Comparison of ENCODE assay signal across 2 cellular contexts in the genomic region with DNA sequence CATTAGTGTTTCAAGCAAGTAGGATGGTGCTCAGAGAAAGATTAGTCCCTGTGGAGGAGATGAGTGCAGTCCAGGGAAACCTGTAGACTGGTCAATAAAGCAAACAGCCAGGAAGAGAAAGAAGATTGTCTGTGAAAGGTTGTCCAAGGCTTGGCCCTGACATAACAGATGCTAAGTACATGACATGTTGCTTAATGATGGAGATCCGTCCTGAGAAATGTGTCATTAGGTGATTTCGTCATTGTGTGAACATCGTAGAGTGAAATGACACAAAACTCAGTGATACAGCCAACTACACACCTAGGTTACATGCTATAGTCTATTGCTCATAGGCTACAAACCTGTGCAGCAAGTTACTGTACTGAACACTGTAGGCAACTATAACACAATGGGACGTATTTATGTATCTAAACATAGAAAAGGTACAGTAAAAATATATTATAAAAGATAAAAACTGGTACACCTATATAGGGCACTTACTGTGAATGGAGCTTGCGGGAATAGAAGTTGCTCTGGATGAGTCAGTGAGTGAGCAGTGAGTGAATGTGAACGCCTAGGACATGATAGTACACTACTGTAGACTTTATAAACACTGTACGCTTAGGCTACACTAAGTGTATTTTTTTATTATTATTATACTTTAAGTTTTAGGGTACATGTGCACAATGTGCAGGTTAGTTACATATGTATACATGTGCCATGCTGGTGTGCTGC.
A peak's percentile ranks its signal among the peaks of the same experiment; 100 is the strongest.
TF ChIP-seq lines count a peak whose summit lies in the region.

No MANE protein-coding gene starts in this region.

TF ChIP-seq in IMR-90, 13 proteins besides CTCF, POLR2A, EP300 and RAD21:
- TF ChIP-seq CEBPB (IDR thresholded peaks at IDR 0.05; ENCODE audit: low read depth, low read length): 0 out of 2 replicates have a peak, but pooled peaks have one; percentile 7
- TF ChIP-seq, protein P1, sequence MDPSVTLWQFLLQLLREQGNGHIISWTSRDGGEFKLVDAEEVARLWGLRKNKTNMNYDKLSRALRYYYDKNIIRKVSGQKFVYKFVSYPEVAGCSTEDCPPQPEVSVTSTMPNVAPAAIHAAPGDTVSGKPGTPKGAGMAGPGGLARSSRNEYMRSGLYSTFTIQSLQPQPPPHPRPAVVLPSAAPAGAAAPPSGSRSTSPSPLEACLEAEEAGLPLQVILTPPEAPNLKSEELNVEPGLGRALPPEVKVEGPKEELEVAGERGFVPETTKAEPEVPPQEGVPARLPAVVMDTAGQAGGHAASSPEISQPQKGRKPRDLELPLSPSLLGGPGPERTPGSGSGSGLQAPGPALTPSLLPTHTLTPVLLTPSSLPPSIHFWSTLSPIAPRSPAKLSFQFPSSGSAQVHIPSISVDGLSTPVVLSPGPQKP (IDR thresholded peaks at IDR 0.05; ENCODE audit: borderline replicate concordance, low read depth, low read length): no peak

TF ChIP-seq in HepG2, 621 proteins besides CTCF, POLR2A, EP300 and RAD21 (continues in another document):
- TF ChIP-seq ATRX (CRISPR knock-in tag; IDR thresholded peaks at IDR 0.05; ENCODE audit: borderline replicate concordance) (no peak), ELF4 (CRISPR knock-in tag; IDR thresholded peaks at IDR 0.05; ENCODE audit: borderline replicate concordance) (no peak), ZNF703 (CRISPR knock-in tag; IDR thresholded peaks at IDR 0.05; ENCODE audit: borderline replicate concordance) (no peak), ZNF331 (CRISPR knock-in tag; IDR thresholded peaks at IDR 0.05) (no peak), KDM5A (IDR thresholded peaks at IDR 0.05; ENCODE audit: borderline replicate concordance, low read length) (no peak), NAIF1 (CRISPR knock-in tag; IDR thresholded peaks at IDR 0.05; ENCODE audit: borderline replicate concordance) (no peak), NR2F2 (IDR thresholded peaks at IDR 0.05; ENCODE audit: borderline replicate concordance, low read depth) (no peak), SMARCC2 (IDR thresholded peaks at IDR 0.05) (no peak), PHF5A (CRISPR knock-in tag; IDR thresholded peaks at IDR 0.05; ENCODE audit: low read depth, unreplicated experiment) (no peak), ZNF264 (CRISPR knock-in tag; IDR thresholded peaks at IDR 0.05) (no peak), CENPX (CRISPR knock-in tag; IDR thresholded peaks at IDR 0.05) (no peak), NCOA2 (CRISPR knock-in tag; IDR thresholded peaks at IDR 0.05) (peak; percentile 27; the same call in 1 of the 2 replicates), ZNF792 (CRISPR knock-in tag; IDR thresholded peaks at IDR 0.05) (no peak), MEF2D (CRISPR knock-in tag; IDR thresholded peaks at IDR 0.05) (peak; percentile 26; the same call in 1 of the 2 replicates), REPIN1 (CRISPR knock-in tag; IDR thresholded peaks at IDR 0.05; ENCODE audit: borderline replicate concordance, low read depth) (no peak), MBD4 (IDR thresholded peaks at IDR 0.05; ENCODE audit: borderline replicate concordance, low read length) (peak; percentile 65; the same call in 1 of the 2 replicates), RFXANK (CRISPR knock-in tag; IDR thresholded peaks at IDR 0.05) (no peak), CEBPB (IDR thresholded peaks at IDR 0.05; ENCODE audit: borderline replicate concordance, low read depth, low read length) (peak; percentile 86), ZNF713 (CRISPR knock-in tag; IDR thresholded peaks at IDR 0.05) (no peak), ZNF660 (CRISPR knock-in tag; IDR thresholded peaks at IDR 0.05; ENCODE audit: borderline replicate concordance, low read depth) (no peak), GABPA (IDR thresholded peaks at IDR 0.05; ENCODE audit: low read depth, low read length) (no peak), GABPA (CRISPR knock-in tag; IDR thresholded peaks at IDR 0.05; ENCODE audit: low read depth) (no peak)
- TF ChIP-seq, protein P2, sequence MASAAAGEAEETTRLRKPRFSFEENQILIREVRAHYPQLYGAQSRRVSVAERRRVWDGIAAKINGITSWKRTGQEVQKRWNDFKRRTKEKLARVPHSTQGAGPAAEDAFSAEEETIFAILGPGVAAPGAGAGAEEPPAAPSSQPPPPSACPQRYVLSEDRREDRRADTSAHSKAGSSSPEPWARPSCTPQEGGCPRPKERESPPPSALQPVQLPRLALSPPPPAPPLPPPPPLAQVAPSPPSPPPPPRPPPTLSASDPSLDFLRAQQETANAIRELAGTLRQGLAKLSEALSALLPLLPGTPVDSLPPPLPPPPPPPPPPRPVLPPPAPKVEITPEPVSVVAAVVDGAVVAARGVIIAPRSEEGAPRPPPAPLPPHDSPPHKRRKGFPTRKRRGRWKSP (CRISPR knock-in tag; IDR thresholded peaks at IDR 0.05): no peak
- TF ChIP-seq, protein P3, sequence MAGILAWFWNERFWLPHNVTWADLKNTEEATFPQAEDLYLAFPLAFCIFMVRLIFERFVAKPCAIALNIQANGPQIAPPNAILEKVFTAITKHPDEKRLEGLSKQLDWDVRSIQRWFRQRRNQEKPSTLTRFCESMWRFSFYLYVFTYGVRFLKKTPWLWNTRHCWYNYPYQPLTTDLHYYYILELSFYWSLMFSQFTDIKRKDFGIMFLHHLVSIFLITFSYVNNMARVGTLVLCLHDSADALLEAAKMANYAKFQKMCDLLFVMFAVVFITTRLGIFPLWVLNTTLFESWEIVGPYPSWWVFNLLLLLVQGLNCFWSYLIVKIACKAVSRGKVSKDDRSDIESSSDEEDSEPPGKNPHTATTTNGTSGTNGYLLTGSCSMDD (CRISPR knock-in tag; IDR thresholded peaks at IDR 0.05): no peak
- TF ChIP-seq, protein P4, sequence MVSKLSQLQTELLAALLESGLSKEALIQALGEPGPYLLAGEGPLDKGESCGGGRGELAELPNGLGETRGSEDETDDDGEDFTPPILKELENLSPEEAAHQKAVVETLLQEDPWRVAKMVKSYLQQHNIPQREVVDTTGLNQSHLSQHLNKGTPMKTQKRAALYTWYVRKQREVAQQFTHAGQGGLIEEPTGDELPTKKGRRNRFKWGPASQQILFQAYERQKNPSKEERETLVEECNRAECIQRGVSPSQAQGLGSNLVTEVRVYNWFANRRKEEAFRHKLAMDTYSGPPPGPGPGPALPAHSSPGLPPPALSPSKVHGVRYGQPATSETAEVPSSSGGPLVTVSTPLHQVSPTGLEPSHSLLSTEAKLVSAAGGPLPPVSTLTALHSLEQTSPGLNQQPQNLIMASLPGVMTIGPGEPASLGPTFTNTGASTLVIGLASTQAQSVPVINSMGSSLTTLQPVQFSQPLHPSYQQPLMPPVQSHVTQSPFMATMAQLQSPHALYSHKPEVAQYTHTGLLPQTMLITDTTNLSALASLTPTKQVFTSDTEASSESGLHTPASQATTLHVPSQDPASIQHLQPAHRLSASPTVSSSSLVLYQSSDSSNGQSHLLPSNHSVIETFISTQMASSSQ (IDR thresholded peaks at IDR 0.05; ENCODE audit: low read depth): no peak
- TF ChIP-seq, protein P4 (CRISPR knock-in tag; IDR thresholded peaks at IDR 0.05; ENCODE audit: borderline replicate concordance): no peak
- TF ChIP-seq, protein P5, sequence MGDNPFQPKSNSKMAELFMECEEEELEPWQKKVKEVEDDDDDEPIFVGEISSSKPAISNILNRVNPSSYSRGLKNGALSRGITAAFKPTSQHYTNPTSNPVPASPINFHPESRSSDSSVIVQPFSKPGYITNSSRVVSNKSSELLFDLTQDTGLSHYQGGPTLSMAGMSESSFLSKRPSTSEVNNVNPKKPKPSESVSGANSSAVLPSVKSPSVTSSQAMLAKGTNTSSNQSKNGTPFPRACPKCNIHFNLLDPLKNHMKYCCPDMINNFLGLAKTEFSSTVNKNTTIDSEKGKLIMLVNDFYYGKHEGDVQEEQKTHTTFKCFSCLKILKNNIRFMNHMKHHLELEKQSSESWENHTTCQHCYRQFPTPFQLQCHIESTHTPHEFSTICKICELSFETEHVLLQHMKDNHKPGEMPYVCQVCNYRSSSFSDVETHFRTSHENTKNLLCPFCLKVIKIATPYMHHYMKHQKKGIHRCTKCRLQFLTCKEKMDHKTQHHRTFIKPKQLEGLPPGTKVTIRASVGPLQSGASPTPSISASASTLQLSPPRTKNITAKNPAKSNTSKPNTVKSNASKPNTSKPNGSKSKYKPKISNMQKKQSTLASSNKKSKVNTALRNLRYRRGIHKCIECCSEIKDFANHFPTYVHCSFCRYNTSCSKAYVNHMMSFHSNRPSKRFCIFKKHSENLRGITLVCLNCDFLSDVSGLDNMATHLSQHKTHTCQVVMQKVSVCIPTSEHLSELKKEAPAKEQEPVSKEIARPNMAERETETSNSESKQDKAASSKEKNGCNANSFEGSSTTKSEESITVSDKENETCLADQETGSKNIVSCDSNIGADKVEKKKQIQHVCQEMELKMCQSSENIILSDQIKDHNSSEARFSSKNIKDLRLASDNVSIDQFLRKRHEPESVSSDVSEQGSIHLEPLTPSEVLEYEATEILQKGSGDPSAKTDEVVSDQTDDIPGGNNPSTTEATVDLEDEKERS (CRISPR knock-in tag; IDR thresholded peaks at IDR 0.05): no peak
- TF ChIP-seq, protein P6, sequence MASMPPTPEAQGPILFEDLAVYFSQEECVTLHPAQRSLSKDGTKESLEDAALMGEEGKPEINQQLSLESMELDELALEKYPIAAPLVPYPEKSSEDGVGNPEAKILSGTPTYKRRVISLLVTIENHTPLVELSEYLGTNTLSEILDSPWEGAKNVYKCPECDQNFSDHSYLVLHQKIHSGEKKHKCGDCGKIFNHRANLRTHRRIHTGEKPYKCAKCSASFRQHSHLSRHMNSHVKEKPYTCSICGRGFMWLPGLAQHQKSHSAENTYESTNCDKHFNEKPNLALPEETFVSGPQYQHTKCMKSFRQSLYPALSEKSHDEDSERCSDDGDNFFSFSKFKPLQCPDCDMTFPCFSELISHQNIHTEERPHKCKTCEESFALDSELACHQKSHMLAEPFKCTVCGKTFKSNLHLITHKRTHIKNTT (CRISPR knock-in tag; IDR thresholded peaks at IDR 0.05): no peak
- TF ChIP-seq, protein P7, sequence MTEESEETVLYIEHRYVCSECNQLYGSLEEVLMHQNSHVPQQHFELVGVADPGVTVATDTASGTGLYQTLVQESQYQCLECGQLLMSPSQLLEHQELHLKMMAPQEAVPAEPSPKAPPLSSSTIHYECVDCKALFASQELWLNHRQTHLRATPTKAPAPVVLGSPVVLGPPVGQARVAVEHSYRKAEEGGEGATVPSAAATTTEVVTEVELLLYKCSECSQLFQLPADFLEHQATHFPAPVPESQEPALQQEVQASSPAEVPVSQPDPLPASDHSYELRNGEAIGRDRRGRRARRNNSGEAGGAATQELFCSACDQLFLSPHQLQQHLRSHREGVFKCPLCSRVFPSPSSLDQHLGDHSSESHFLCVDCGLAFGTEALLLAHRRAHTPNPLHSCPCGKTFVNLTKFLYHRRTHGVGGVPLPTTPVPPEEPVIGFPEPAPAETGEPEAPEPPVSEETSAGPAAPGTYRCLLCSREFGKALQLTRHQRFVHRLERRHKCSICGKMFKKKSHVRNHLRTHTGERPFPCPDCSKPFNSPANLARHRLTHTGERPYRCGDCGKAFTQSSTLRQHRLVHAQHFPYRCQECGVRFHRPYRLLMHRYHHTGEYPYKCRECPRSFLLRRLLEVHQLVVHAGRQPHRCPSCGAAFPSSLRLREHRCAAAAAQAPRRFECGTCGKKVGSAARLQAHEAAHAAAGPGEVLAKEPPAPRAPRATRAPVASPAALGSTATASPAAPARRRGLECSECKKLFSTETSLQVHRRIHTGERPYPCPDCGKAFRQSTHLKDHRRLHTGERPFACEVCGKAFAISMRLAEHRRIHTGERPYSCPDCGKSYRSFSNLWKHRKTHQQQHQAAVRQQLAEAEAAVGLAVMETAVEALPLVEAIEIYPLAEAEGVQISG (CRISPR knock-in tag; IDR thresholded peaks at IDR 0.05): no peak
- TF ChIP-seq, protein P8, sequence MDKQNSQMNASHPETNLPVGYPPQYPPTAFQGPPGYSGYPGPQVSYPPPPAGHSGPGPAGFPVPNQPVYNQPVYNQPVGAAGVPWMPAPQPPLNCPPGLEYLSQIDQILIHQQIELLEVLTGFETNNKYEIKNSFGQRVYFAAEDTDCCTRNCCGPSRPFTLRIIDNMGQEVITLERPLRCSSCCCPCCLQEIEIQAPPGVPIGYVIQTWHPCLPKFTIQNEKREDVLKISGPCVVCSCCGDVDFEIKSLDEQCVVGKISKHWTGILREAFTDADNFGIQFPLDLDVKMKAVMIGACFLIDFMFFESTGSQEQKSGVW (CRISPR knock-in tag; IDR thresholded peaks at IDR 0.05; ENCODE audit: borderline replicate concordance): no peak
- TF ChIP-seq, protein P9, sequence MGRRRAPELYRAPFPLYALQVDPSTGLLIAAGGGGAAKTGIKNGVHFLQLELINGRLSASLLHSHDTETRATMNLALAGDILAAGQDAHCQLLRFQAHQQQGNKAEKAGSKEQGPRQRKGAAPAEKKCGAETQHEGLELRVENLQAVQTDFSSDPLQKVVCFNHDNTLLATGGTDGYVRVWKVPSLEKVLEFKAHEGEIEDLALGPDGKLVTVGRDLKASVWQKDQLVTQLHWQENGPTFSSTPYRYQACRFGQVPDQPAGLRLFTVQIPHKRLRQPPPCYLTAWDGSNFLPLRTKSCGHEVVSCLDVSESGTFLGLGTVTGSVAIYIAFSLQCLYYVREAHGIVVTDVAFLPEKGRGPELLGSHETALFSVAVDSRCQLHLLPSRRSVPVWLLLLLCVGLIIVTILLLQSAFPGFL (CRISPR knock-in tag; IDR thresholded peaks at IDR 0.05): no peak
